8 cellular contexts compared by ENCODE assay signal in genomic region chr2:160918909-160919503, GRCh38.
DNase-seq lines count a peak whose midpoint lies in the region; ATAC-seq and TF ChIP-seq lines count a peak whose summit lies in the region.

No MANE protein-coding gene starts in this region.

- TF ChIP-seq CTCF in GM10248 (IDR thresholded peaks at IDR 0.05; ENCODE audit: control extremely low read depth, extremely low read depth, low read depth, missing control alignments) (peak; percentile 57), coronary artery (IDR thresholded peaks at IDR 0.05) (peak; percentile 13), liver (IDR thresholded peaks at IDR 0.05; ENCODE audit: low read depth, low read length, missing input control) (peak; percentile 53), tibial nerve (IDR thresholded peaks at IDR 0.05) (peak in 4 of 5 experiments; percentile 16 to 36 (median 30))

- TF ChIP-seq POLR2A in tibial nerve (IDR thresholded peaks at IDR 0.05) = no peak

- no peaks in the 10 kb centered on the region for H3K27me3 ChIP-seq in liver (ENCODE audit: control insufficient read depth in 4 of 4, insufficient read depth in 4 of 4, low read length in 3 of 4)
- H3K27me3 ChIP-seq in tibial nerve = no peaks in the 10 kb centered on the region

- no peak overlapping the region for H3K9ac ChIP-seq in liver (ENCODE audit: low read depth in 1 of 2, low read length in 2 of 2)

- H3K27ac ChIP-seq in coronary artery (no peak overlapping the region), liver (ENCODE audit: low read depth in 1 of 2, low read length in 2 of 2) (no peak overlapping the region), tibial nerve (no peak overlapping the region)

- peak; percentile 82 to 93 for TF ChIP-seq RAD21 in liver (IDR thresholded peaks at IDR 0.05)

- H3K4me3 ChIP-seq in coronary artery (no peak overlapping the region), liver (ENCODE audit: low read depth in 1 of 3, low read length in 3 of 3) (no peak overlapping the region), tibial nerve (no peak overlapping the region)

- POLR2A ChIA-PET in GM10248 (lab: Yijun Ruan, JAX) = no interaction called here

- no peaks in the 10 kb centered on the region for H3K36me3 ChIP-seq in liver (ENCODE audit: control insufficient read depth in 4 of 4, insufficient read depth in 3 of 4, low read depth in 1 of 4, low read length in 3 of 4)
- H3K36me3 ChIP-seq in tibial nerve = no peaks in the 10 kb centered on the region

- WGBS in liver = 16% methylated on average over 4 of the region's 4 CpGs
- 45 to 46% methylated on average over 4 of the region's 4 CpGs for WGBS in tibial nerve, 2 donors

- H3K9me3 ChIP-seq in liver (ENCODE audit: control insufficient read depth in 4 of 4, low read length in 3 of 4) = no peaks in the 10 kb centered on the region
- no peaks in the 10 kb centered on the region for H3K9me3 ChIP-seq in tibial nerve

- H3K4me1 ChIP-seq in liver (ENCODE audit: control insufficient read depth in 4 of 4, insufficient read depth in 4 of 4, low read length in 3 of 4) = no peaks in the 10 kb centered on the region
- H3K4me1 ChIP-seq in tibial nerve = peaks cover 0 to 38% (median 13%) of the 10 kb centered on the region in 4 donors

- in situ Hi-C loops in KBM-7 (cut with MboI; ENCODE audit: low pct_unique_long_range_greater_than_20kb, low sequenced_read_pairs) = no loop called here

- DNase-seq in GM10248 (ENCODE audit: extremely low spot score) (peak; percentile 33), KBM-7 (peak; percentile 28), T-helper 9 cell (peak; percentile 5), coronary artery (ENCODE audit: low spot score) (no peak), tibial nerve (ENCODE audit: low spot score in 2 of 2) (peak in 1 of 2 donors; percentile 38), NCI-H1048 (lab: John Stamatoyannopoulos, UW) (no peak)

- CTCF ChIA-PET in GM10248 (lab: Yijun Ruan, JAX) = interaction anchor here (0.5 to 2.4 kb wide), 4 partner anchors 9 to 594 kb away, joined by 3 to 17 read pairs (median 4); no protein-coding TSS in a partner anchor

- no peak for ATAC-seq in GM18870 (IDR thresholded peaks at IDR 0.05; ENCODE audit: unreplicated experiment)

- TF ChIP-seq EP300 in tibial nerve (IDR thresholded peaks at IDR 0.05) = no peak

TF ChIP-seq in liver, 16 proteins besides CTCF, POLR2A, EP300 and RAD21:
- TF ChIP-seq HNF4G (IDR thresholded peaks at IDR 0.05) (no peak), REST (IDR thresholded peaks at IDR 0.05) (no peak), NR2F2 (IDR thresholded peaks at IDR 0.05) (no peak), YY1 (IDR thresholded peaks at IDR 0.05) (no peak), MAX (IDR thresholded peaks at IDR 0.05) (no peak), ATF3 (IDR thresholded peaks at IDR 0.05) (no peak), SP1 (IDR thresholded peaks at IDR 0.05) (no peak), GABPA (IDR thresholded peaks at IDR 0.05 in 1 of 2, conservative IDR thresholded peaks at IDR 0.05 in 1 of 2) (no peak), JUND (IDR thresholded peaks at IDR 0.05) (no peak), HNF4A (conservative IDR thresholded peaks at IDR 0.05) (no peak), EGR1 (IDR thresholded peaks at IDR 0.05; ENCODE audit: low read depth in 2 of 2) (no peak), TAF1 (conservative IDR thresholded peaks at IDR 0.05) (no peak), FOXA1 (IDR thresholded peaks at IDR 0.05) (no peak), ZBTB33 (IDR thresholded peaks at IDR 0.05) (no peak), RXRA (IDR thresholded peaks at IDR 0.05) (no peak), FOXA2 (IDR thresholded peaks at IDR 0.05) (no peak)

Comparison
In these comparisons a context has a peak if more than half of its experiments do, and no peak if none do; other contexts are left out.
1. DNase-seq: peak in GM10248 (single experiment), KBM-7 (single experiment) and T-helper 9 cell (single experiment); none in coronary artery (single experiment) and NCI-H1048 (single experiment).
2. Peak in every context shown above with its lines, with median percentiles within 50 percentile points of each other: CTCF ChIP-seq.